Comparison of ENCODE assay signal across 28 cellular contexts in the genomic region with DNA sequence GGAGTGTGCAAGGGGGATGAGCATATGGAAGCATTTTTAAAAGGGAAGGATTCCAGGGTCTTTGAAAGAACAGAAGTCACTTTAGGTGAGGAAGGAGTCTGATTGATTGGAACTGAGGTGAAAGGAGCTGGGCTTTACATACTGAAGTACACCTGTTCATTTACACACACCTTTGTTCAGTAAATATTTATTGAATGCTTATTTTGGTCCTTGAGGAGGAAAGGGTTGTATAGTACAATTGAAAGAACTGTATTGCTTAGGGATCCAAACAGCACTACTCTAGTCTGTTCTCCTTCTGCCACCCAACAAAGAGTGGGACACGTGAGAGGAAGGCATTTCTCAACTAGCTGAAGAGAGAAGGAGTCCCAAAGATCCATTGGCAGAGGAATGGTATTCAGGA.
"Had no signal": no experiment of that assay in that cellular context is flagged by ENCODE, and none has a peak within 500 bp of the region (broad histone marks: within the 10 kb centered on the region; RNA-seq: fewer than 3 reads in every experiment).

No MANE protein-coding gene starts in this region.

- H3K9me3 ChIP-seq: ascending aorta, esophagus squamous epithelium, gastroesophageal sphincter, heart right ventricle had no signal

- H3K27ac Mint-ChIP-seq: activated CD4-positive, alpha-beta memory T cell treated with anti-CD3 and anti-CD28 coated beads, Interleukin-2, amount 10 ng/mL, durations not matched to agents 7 days and 5 days; activated CD4-positive, alpha-beta T cell treated with anti-CD3 and anti-CD28 coated beads for 36 hours; activated CD4-positive, alpha-beta T cell treated with anti-CD3 and anti-CD28 coated beads, Interleukin-2, amount 10 ng/mL, durations not matched to agents 24 days and 14 days; activated naive CD4-positive, alpha-beta T cell treated with anti-CD3 and anti-CD28 coated beads, Interleukin-2, amount 10 ng/mL, durations not matched to agents 7 days and 5 days; activated naive CD8-positive, alpha-beta T cell treated with anti-CD3 and anti-CD28 coated beads, Interleukin-2, amount 10 ng/mL, durations not matched to agents 7 days and 5 days had no signal

- H3K27ac ChIP-seq: ascending aorta, brain microvascular endothelial cell, epithelial cell of prostate, esophagus squamous epithelium, gastroesophageal sphincter, heart right ventricle had no signal

- ATAC-seq: activated CD4-positive, alpha-beta T cell treated with anti-CD3 and anti-CD28 coated beads for 36 hours; activated naive CD4-positive, alpha-beta T cell treated with anti-CD3 and anti-CD28 coated beads, Interleukin-2, amount 50 U/mL, for 72 hours; activated T-cell treated with anti-CD3 and anti-CD28 coated beads, Interleukin-2, amount 50 U/mL, for 4 hours; effector memory CD8-positive, alpha-beta T cell; gastroesophageal sphincter; heart right ventricle had no signal

- H3K4me1 ChIP-seq: ascending aorta, esophagus squamous epithelium, gastroesophageal sphincter, heart right ventricle had no signal

- H3K4me3 ChIP-seq: ascending aorta, esophagus squamous epithelium, gastroesophageal sphincter, heart right ventricle had no signal

- FAIRE-seq: colon, endothelial cell of umbilical vein had no signal

- H3K27me3 Mint-ChIP-seq: activated CD4-positive, alpha-beta memory T cell treated with anti-CD3 and anti-CD28 coated beads, Interleukin-2, amount 10 ng/mL, durations not matched to agents 7 days and 5 days; activated CD4-positive, alpha-beta T cell treated with anti-CD3 and anti-CD28 coated beads for 36 hours; activated CD4-positive, alpha-beta T cell treated with anti-CD3 and anti-CD28 coated beads, Interleukin-2, amount 10 ng/mL, durations not matched to agents 24 days and 14 days; activated naive CD4-positive, alpha-beta T cell treated with anti-CD3 and anti-CD28 coated beads, Interleukin-2, amount 10 ng/mL, durations not matched to agents 7 days and 5 days; activated naive CD8-positive, alpha-beta T cell treated with anti-CD3 and anti-CD28 coated beads, Interleukin-2, amount 10 ng/mL, durations not matched to agents 7 days and 5 days; effector memory CD8-positive, alpha-beta T cell had no signal

- H3K27me3 ChIP-seq: ascending aorta, brain microvascular endothelial cell, esophagus squamous epithelium, gastroesophageal sphincter, heart right ventricle had no signal

- DNase-seq: activated CD4-positive, alpha-beta memory T cell treated with anti-CD3 and anti-CD28 coated beads, Interleukin-2, amount 10 ng/mL, durations not matched to agents 7 days and 5 days; activated CD4-positive, alpha-beta T cell treated with anti-CD3 and anti-CD28 coated beads for 36 hours; activated CD4-positive, alpha-beta T cell treated with anti-CD3 and anti-CD28 coated beads, Interleukin-2, amount 10 ng/mL, durations not matched to agents 24 days and 14 days; activated CD4-positive, CD25-positive, alpha-beta regulatory T cell; activated CD4-positive, CD25-positive, alpha-beta regulatory T cell treated with anti-CD3 and anti-CD28 coated beads, Interleukin-2, amount 50 U/mL, for 72 hours; activated CD8-positive, alpha-beta memory T cell treated with anti-CD3 and anti-CD28 coated beads, Interleukin-2, amount 50 U/mL, for 48 hours; activated gamma-delta T cell; activated naive CD4-positive, alpha-beta T cell; activated naive CD4-positive, alpha-beta T cell treated with anti-CD3 and anti-CD28 coated beads, Interleukin-2, amount 10 ng/mL, durations not matched to agents 7 days and 5 days; activated naive CD8-positive, alpha-beta T cell treated with anti-CD3 and anti-CD28 coated beads, Interleukin-2, amount 10 ng/mL, durations not matched to agents 7 days and 5 days; activated T-cell treated with anti-CD3 and anti-CD28 coated beads, Interleukin-2, amount 50 U/mL, for 4 hours; brain microvascular endothelial cell; caudate nucleus; cortex of kidney; dermis blood vessel endothelial cell; effector CD4-positive, alpha-beta T cell; effector memory CD8-positive, alpha-beta T cell; esophagus squamous epithelium; foreskin melanocyte; heart right ventricle; T-helper 1 cell; T-helper 2 cell had no signal

- H3K4me3 Mint-ChIP-seq: activated CD4-positive, alpha-beta memory T cell treated with anti-CD3 and anti-CD28 coated beads, Interleukin-2, amount 10 ng/mL, durations not matched to agents 7 days and 5 days; activated CD4-positive, alpha-beta T cell treated with anti-CD3 and anti-CD28 coated beads for 36 hours; activated CD4-positive, alpha-beta T cell treated with anti-CD3 and anti-CD28 coated beads, Interleukin-2, amount 10 ng/mL, durations not matched to agents 24 days and 14 days; activated naive CD4-positive, alpha-beta T cell treated with anti-CD3 and anti-CD28 coated beads, Interleukin-2, amount 10 ng/mL, durations not matched to agents 7 days and 5 days; activated naive CD8-positive, alpha-beta T cell treated with anti-CD3 and anti-CD28 coated beads, Interleukin-2, amount 10 ng/mL, durations not matched to agents 7 days and 5 days; activated T-cell treated with anti-CD3 and anti-CD28 coated beads, Interleukin-2, amount 50 U/mL, for 4 hours; effector memory CD8-positive, alpha-beta T cell had no signal

- H3K4me1 Mint-ChIP-seq: activated CD4-positive, alpha-beta T cell treated with anti-CD3 and anti-CD28 coated beads for 36 hours; activated naive CD4-positive, alpha-beta T cell treated with anti-CD3 and anti-CD28 coated beads, Interleukin-2, amount 10 ng/mL, durations not matched to agents 7 days and 5 days; activated naive CD8-positive, alpha-beta T cell treated with anti-CD3 and anti-CD28 coated beads, Interleukin-2, amount 10 ng/mL, durations not matched to agents 7 days and 5 days had no signal

- H3K9me3 Mint-ChIP-seq: activated CD4-positive, alpha-beta memory T cell treated with anti-CD3 and anti-CD28 coated beads, Interleukin-2, amount 10 ng/mL, durations not matched to agents 7 days and 5 days; activated CD4-positive, alpha-beta T cell treated with anti-CD3 and anti-CD28 coated beads, Interleukin-2, amount 10 ng/mL, durations not matched to agents 24 days and 14 days; activated naive CD4-positive, alpha-beta T cell treated with anti-CD3 and anti-CD28 coated beads, Interleukin-2, amount 10 ng/mL, durations not matched to agents 7 days and 5 days; activated naive CD4-positive, alpha-beta T cell treated with anti-CD3 and anti-CD28 coated beads, Interleukin-2, amount 50 U/mL, for 72 hours; activated naive CD8-positive, alpha-beta T cell treated with anti-CD3 and anti-CD28 coated beads, Interleukin-2, amount 10 ng/mL, durations not matched to agents 7 days and 5 days; activated T-cell treated with anti-CD3 and anti-CD28 coated beads, Interleukin-2, amount 50 U/mL, for 4 hours; effector memory CD8-positive, alpha-beta T cell had no signal
